1 cellular context compared by ENCODE assay signal in the genomic region with DNA sequence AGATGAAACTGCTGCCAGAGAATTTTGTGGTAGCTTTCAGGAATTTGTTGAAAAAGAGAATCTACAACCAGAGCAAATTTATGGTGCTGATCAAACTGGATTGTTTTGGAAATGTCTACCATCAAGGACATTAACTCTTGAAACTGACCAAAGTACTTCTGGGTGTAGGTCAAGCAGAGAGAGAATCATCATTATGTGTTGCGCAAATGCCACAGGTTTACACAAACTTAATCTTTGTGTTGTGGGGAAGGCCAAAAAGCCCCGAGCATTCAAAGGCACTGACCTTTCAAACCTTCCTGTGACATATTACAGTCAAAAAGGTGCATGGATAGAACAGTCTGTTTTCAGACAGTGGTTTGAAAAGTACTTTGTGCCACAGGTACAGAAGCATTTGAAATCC.
A peak's percentile ranks its signal among the peaks of the same experiment; 100 is the strongest.
TF ChIP-seq lines count a peak whose summit lies in the region.

No MANE protein-coding gene starts in this region.

TF ChIP-seq in HepG2, 621 proteins besides CTCF, POLR2A, EP300 and RAD21 (continued from another document and continues in another):
- TF ChIP-seq, protein P1, sequence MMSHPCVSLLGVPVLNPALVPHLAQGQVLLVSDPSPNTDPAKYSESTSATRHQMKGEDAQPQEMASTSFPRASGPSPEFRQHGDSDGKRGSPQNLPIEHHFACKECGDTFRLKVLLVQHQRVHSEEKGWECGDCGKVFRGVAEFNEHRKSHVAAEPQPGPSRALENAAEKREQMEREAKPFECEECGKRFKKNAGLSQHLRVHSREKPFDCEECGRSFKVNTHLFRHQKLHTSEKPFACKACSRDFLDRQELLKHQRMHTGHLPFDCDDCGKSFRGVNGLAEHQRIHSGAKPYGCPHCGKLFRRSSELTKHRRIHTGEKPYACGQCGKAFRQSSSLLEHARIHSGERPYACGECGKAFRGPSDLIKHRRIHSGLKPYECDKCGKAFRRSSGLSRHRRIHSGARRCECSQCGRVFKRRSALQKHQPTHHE (CRISPR knock-in tag; IDR thresholded peaks at IDR 0.05; ENCODE audit: borderline replicate concordance) = no peak
- TF ChIP-seq NR2F6 (IDR thresholded peaks at IDR 0.05) (peak; percentile 86), NR2F6 (CRISPR knock-in tag; IDR thresholded peaks at IDR 0.05) (peak; percentile 89), ZNF24 (IDR thresholded peaks at IDR 0.05) (no peak), SRSF4 (IDR thresholded peaks at IDR 0.05; ENCODE audit: low read depth, low read length, poor library complexity, severe bottlenecking) (no peak), RFXANK (CRISPR knock-in tag; IDR thresholded peaks at IDR 0.05) (no peak), SOX6 (IDR thresholded peaks at IDR 0.05) (no peak), SOX6 (CRISPR knock-in tag; IDR thresholded peaks at IDR 0.05) (peak; percentile 90), KDM6A (CRISPR knock-in tag; IDR thresholded peaks at IDR 0.05; ENCODE audit: low read depth) (no peak), ZNF263 (CRISPR knock-in tag; IDR thresholded peaks at IDR 0.05) (no peak), ATRX (CRISPR knock-in tag; IDR thresholded peaks at IDR 0.05; ENCODE audit: borderline replicate concordance) (no peak), BATF2 (CRISPR knock-in tag; IDR thresholded peaks at IDR 0.05) (no peak), TMF1 (CRISPR knock-in tag; IDR thresholded peaks at IDR 0.05; ENCODE audit: low read depth) (no peak), HNRNPK (IDR thresholded peaks at IDR 0.05; ENCODE audit: low read depth, low read length, poor library complexity, severe bottlenecking) (no peak), IRF2 (CRISPR knock-in tag; IDR thresholded peaks at IDR 0.05) (0 out of 2 replicates have a peak, but pooled peaks have one; percentile 32), RORA (CRISPR knock-in tag; IDR thresholded peaks at IDR 0.05) (no peak), GZF1 (CRISPR knock-in tag; IDR thresholded peaks at IDR 0.05) (no peak), NCOA2 (CRISPR knock-in tag; IDR thresholded peaks at IDR 0.05) (peak; percentile 79), MBD4 (IDR thresholded peaks at IDR 0.05; ENCODE audit: borderline replicate concordance, low read length) (no peak), ZSCAN31 (CRISPR knock-in tag; IDR thresholded peaks at IDR 0.05; ENCODE audit: low read depth) (no peak), ZBTB38 (CRISPR knock-in tag; IDR thresholded peaks at IDR 0.05) (no peak), ZNF878 (CRISPR knock-in tag; IDR thresholded peaks at IDR 0.05) (no peak), KDM5B (CRISPR knock-in tag; IDR thresholded peaks at IDR 0.05; ENCODE audit: borderline replicate concordance) (no peak), ZNF564 (CRISPR knock-in tag; IDR thresholded peaks at IDR 0.05) (no peak), YY1 (IDR thresholded peaks at IDR 0.05; ENCODE audit: insufficient read depth, insufficient replicate concordance, low read depth, low read length) (no peak), ARID2 (CRISPR knock-in tag; IDR thresholded peaks at IDR 0.05; ENCODE audit: borderline replicate concordance) (no peak), ZNF292 (CRISPR knock-in tag; IDR thresholded peaks at IDR 0.05; ENCODE audit: borderline replicate concordance, low read depth) (0 out of 2 replicates have a peak, but pooled peaks have one; percentile 22), ZBTB33 (CRISPR knock-in tag; IDR thresholded peaks at IDR 0.05) (no peak), ZNF761 (CRISPR knock-in tag; conservative IDR thresholded peaks at IDR 0.05) (no peak), AGO2 (optimal IDR thresholded peaks at IDR 0.05; ENCODE audit: low read depth, low read length) (no peak), SMARCE1 (IDR thresholded peaks at IDR 0.05; ENCODE audit: borderline replicate concordance) (no peak), ZNF33B (CRISPR knock-in tag; IDR thresholded peaks at IDR 0.05) (no peak), DDIT3 (CRISPR knock-in tag; IDR thresholded peaks at IDR 0.05) (no peak), CCDC6 (CRISPR knock-in tag; IDR thresholded peaks at IDR 0.05) (no peak), CREB3 (CRISPR knock-in tag; IDR thresholded peaks at IDR 0.05) (no peak), NAIF1 (CRISPR knock-in tag; IDR thresholded peaks at IDR 0.05; ENCODE audit: borderline replicate concordance) (0 out of 2 replicates have a peak, but pooled peaks have one; percentile 18), ZNF740 (CRISPR knock-in tag; IDR thresholded peaks at IDR 0.05) (no peak), CREB1 (IDR thresholded peaks at IDR 0.05) (no peak), CREB1 (CRISPR knock-in tag; IDR thresholded peaks at IDR 0.05) (peak; percentile 54), ZNF850 (CRISPR knock-in tag; conservative IDR thresholded peaks at IDR 0.05) (no peak), ELF4 (CRISPR knock-in tag; IDR thresholded peaks at IDR 0.05; ENCODE audit: borderline replicate concordance) (no peak), TRIM24 (CRISPR knock-in tag; IDR thresholded peaks at IDR 0.05) (no peak), RARA (CRISPR knock-in tag; IDR thresholded peaks at IDR 0.05) (peak; percentile 81), RFX5 (IDR thresholded peaks at IDR 0.05; ENCODE audit: low read depth, low read length) (no peak), ZSCAN30 (CRISPR knock-in tag; IDR thresholded peaks at IDR 0.05) (no peak), ZSCAN9 (CRISPR knock-in tag; IDR thresholded peaks at IDR 0.05; ENCODE audit: borderline replicate concordance) (0 out of 2 replicates have a peak, but pooled peaks have one; percentile 15), ZNF367 (CRISPR knock-in tag; IDR thresholded peaks at IDR 0.05; ENCODE audit: borderline replicate concordance) (no peak), MZF1 (CRISPR knock-in tag; IDR thresholded peaks at IDR 0.05; ENCODE audit: borderline replicate concordance) (no peak), CEBPG (CRISPR knock-in tag; IDR thresholded peaks at IDR 0.05) (peak; percentile 98), SMARCC2 (IDR thresholded peaks at IDR 0.05) (no peak), RBM39 (IDR thresholded peaks at IDR 0.05; ENCODE audit: low read depth, low read length, poor library complexity, severe bottlenecking) (no peak), ASH2L (IDR thresholded peaks at IDR 0.05; ENCODE audit: insufficient read length, low read depth, low read length) (no peak), RFXAP (CRISPR knock-in tag; IDR thresholded peaks at IDR 0.05; ENCODE audit: borderline replicate concordance) (0 out of 2 replicates have a peak, but pooled peaks have one; percentile 36), FOXP1 (IDR thresholded peaks at IDR 0.05) (no peak), FOXP1 (CRISPR knock-in tag; IDR thresholded peaks at IDR 0.05) (peak; percentile 80), ZNF12 (CRISPR knock-in tag; IDR thresholded peaks at IDR 0.05) (no peak), NFE2L2 (IDR thresholded peaks at IDR 0.05; ENCODE audit: low read length) (no peak), ZFY (CRISPR knock-in tag; IDR thresholded peaks at IDR 0.05) (0 out of 2 replicates have a peak, but pooled peaks have one; percentile 26), MYNN (CRISPR knock-in tag; IDR thresholded peaks at IDR 0.05; ENCODE audit: low read depth) (no peak), PAWR (CRISPR knock-in tag; IDR thresholded peaks at IDR 0.05; ENCODE audit: borderline replicate concordance) (no peak), ZNF768 (CRISPR knock-in tag; IDR thresholded peaks at IDR 0.05) (no peak)
- TF ChIP-seq, protein P2, sequence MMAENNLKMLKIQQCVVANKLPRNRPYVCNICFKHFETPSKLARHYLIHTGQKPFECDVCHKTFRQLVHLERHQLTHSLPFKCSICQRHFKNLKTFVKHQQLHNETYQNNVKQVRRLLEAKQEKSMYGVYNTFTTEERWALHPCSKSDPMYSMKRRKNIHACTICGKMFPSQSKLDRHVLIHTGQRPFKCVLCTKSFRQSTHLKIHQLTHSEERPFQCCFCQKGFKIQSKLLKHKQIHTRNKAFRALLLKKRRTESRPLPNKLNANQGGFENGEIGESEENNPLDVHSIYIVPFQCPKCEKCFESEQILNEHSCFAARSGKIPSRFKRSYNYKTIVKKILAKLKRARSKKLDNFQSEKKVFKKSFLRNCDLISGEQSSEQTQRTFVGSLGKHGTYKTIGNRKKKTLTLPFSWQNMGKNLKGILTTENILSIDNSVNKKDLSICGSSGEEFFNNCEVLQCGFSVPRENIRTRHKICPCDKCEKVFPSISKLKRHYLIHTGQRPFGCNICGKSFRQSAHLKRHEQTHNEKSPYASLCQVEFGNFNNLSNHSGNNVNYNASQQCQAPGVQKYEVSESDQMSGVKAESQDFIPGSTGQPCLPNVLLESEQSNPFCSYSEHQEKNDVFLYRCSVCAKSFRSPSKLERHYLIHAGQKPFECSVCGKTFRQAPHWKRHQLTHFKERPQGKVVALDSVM (CRISPR knock-in tag; IDR thresholded peaks at IDR 0.05) = no peak
- TF ChIP-seq, protein P3, sequence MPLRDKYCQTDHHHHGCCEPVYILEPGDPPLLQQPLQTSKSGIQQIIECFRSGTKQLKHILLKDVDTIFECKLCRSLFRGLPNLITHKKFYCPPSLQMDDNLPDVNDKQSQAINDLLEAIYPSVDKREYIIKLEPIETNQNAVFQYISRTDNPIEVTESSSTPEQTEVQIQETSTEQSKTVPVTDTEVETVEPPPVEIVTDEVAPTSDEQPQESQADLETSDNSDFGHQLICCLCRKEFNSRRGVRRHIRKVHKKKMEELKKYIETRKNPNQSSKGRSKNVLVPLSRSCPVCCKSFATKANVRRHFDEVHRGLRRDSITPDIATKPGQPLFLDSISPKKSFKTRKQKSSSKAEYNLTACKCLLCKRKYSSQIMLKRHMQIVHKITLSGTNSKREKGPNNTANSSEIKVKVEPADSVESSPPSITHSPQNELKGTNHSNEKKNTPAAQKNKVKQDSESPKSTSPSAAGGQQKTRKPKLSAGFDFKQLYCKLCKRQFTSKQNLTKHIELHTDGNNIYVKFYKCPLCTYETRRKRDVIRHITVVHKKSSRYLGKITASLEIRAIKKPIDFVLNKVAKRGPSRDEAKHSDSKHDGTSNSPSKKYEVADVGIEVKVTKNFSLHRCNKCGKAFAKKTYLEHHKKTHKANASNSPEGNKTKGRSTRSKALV (CRISPR knock-in tag; IDR thresholded peaks at IDR 0.05) = peak; percentile 45; the same call in 1 of the 2 replicates
- TF ChIP-seq, protein P4, sequence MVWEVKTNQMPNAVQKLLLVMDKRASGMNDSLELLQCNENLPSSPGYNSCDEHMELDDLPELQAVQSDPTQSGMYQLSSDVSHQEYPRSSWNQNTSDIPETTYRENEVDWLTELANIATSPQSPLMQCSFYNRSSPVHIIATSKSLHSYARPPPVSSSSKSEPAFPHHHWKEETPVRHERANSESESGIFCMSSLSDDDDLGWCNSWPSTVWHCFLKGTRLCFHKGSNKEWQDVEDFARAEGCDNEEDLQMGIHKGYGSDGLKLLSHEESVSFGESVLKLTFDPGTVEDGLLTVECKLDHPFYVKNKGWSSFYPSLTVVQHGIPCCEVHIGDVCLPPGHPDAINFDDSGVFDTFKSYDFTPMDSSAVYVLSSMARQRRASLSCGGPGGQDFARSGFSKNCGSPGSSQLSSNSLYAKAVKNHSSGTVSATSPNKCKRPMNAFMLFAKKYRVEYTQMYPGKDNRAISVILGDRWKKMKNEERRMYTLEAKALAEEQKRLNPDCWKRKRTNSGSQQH (CRISPR knock-in tag; IDR thresholded peaks at IDR 0.05; ENCODE audit: low read depth) = no peak
- TF ChIP-seq, protein P5, sequence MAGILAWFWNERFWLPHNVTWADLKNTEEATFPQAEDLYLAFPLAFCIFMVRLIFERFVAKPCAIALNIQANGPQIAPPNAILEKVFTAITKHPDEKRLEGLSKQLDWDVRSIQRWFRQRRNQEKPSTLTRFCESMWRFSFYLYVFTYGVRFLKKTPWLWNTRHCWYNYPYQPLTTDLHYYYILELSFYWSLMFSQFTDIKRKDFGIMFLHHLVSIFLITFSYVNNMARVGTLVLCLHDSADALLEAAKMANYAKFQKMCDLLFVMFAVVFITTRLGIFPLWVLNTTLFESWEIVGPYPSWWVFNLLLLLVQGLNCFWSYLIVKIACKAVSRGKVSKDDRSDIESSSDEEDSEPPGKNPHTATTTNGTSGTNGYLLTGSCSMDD (CRISPR knock-in tag; IDR thresholded peaks at IDR 0.05) = no peak
- TF ChIP-seq, protein P6, sequence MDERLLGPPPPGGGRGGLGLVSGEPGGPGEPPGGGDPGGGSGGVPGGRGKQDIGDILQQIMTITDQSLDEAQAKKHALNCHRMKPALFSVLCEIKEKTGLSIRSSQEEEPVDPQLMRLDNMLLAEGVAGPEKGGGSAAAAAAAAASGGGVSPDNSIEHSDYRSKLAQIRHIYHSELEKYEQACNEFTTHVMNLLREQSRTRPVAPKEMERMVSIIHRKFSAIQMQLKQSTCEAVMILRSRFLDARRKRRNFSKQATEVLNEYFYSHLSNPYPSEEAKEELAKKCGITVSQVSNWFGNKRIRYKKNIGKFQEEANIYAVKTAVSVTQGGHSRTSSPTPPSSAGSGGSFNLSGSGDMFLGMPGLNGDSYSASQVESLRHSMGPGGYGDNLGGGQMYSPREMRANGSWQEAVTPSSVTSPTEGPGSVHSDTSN (CRISPR knock-in tag; IDR thresholded peaks at IDR 0.05) = no peak
